Comparison of ENCODE assay signal across 28 cellular contexts in the genomic region with DNA sequence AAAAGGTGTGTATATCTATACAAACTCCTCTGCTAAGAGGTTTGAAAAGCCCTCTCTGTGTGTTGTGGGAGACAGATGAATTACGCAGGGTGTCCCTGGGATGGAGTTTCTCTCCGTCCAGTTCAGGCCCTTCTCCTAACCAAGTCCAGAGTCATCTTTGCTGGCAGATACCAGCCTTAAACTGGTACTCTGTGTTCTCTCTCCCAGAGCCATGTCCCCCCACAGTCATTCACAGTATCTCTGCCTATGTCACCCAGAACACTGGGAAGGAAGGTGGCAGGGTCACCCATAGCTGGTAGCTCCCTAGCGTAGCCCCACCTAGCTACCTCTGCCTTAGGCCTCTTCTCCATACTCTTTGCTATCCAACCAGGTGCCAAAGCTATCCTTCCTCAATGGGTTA. TPM values are rescaled to one million over a fixed set of nuclear protein-coding genes. Genes with fewer than 3 reads are reported as not detected.
"Had no signal": no experiment of that assay in that cellular context is flagged by ENCODE, and none has a peak within 500 bp of the region (broad histone marks: within the 10 kb centered on the region; RNA-seq: fewer than 3 reads in every experiment).

No MANE protein-coding gene starts in this region.

- ATAC-seq: effector memory CD8-positive, alpha-beta T cell; esophagus mucosa; foreskin keratinocyte; gastrocnemius medialis; gastroesophageal sphincter had no signal

- DNase-seq: colonic mucosa; cortex of kidney; dermis blood vessel endothelial cell; dorsolateral prefrontal cortex; effector CD4-positive, alpha-beta T cell; effector CD8-positive, alpha-beta T cell; effector memory CD4-positive, alpha-beta T cell; effector memory CD8-positive, alpha-beta T cell; endodermal cell; erythroblast; esophagus squamous epithelium; foreskin fibroblast; foreskin keratinocyte; foreskin melanocyte; gastrocnemius medialis; glutamatergic neuron; head of caudate nucleus; heart left ventricle; heart right ventricle had no signal

RNA-seq across cellular contexts. Expression of a gene that starts 33.8 kb away (rescaled TPM):
- total RNA-seq: dermis blood vessel endothelial cell, dermis microvascular lymphatic vessel endothelial cell, endothelial cell of umbilical vein, epithelial cell of proximal tubule, esophagus mucosa, esophagus muscularis mucosa, fibroblast of lung, fibroblast of villous mesenchyme, gastroesophageal sphincter, glomerular endothelial cell had no signal
